ENCODE assay signal across 13 cellular contexts in genomic region chr14:72450473-72451044, GRCh38.
A peak's percentile ranks its signal among the peaks of the same experiment; 100 is the strongest.
DNase-seq lines count a peak whose midpoint lies in the region; ATAC-seq, FAIRE-seq and TF ChIP-seq lines count a peak whose summit lies in the region.
"Had no signal": no experiment of that assay in that cellular context is flagged by ENCODE, and none has a peak within 500 bp of the region (broad histone marks: within the 10 kb centered on the region; RNA-seq: fewer than 3 reads in every experiment).

No MANE protein-coding gene starts in this region.

- no peaks in the 10 kb centered on the region for H3K36me3 Mint-ChIP-seq in CD8-positive, alpha-beta memory T cell
- H3K36me3 Mint-ChIP-seq in nephron progenitor cell (ENCODE audit: low read depth) (peaks cover 4% of the 10 kb centered on the region), osteocyte (ENCODE audit: unreplicated experiment) (no peaks in the 10 kb centered on the region)

- H3K27me3 Mint-ChIP-seq in CD8-positive, alpha-beta memory T cell: peaks cover 0 to 2% of the 10 kb centered on the region in 2 donors
- H3K27me3 Mint-ChIP-seq in nephron progenitor cell (ENCODE audit: low read depth, poor library complexity) (peaks cover 12% of the 10 kb centered on the region), osteocyte (ENCODE audit: unreplicated experiment) (peaks cover 25% of the 10 kb centered on the region)
- H3K27me3 Mint-ChIP-seq: progenitor cell of endocrine pancreas had no signal

- H3K9ac ChIP-seq in HUES64 (ENCODE audit: low read depth, low read length) (no peak overlapping the region), K562 (ENCODE audit: insufficient read depth in 1 of 2, low read depth in 2 of 2, low read length in 2 of 2) (no peak overlapping the region)

- H4K20me1 ChIP-seq in K562 (replicated peaks; ENCODE audit: control insufficient read depth, insufficient read depth, low read length): no peaks in the 10 kb centered on the region

- no peak for ATAC-seq in K562
- no peak for ATAC-seq in left lobe of liver

- no peaks in the 10 kb centered on the region for H3K9me3 ChIP-seq in CD8-positive, alpha-beta memory T cell (ENCODE audit: low read length)
- H3K9me3 ChIP-seq in HUES64 (ENCODE audit: insufficient read depth, low read depth, low read length) (no peaks in the 10 kb centered on the region), K562 (replicated peaks; ENCODE audit: control insufficient read depth, insufficient read depth, low read depth, low read length) (no peaks in the 10 kb centered on the region), right atrium auricular region (no peaks in the 10 kb centered on the region)
- H3K9me3 ChIP-seq: left lung, Peyer's patch had no signal

- H3K79me2 ChIP-seq in K562 (ENCODE audit: control insufficient read depth, insufficient read depth, low read length): no peaks in the 10 kb centered on the region

- no TSS peak for BruUV-seq in K562 (replicated peaks; lab: Mats Ljungman, UMichigan)

- CTCF ChIA-PET in CD8-positive, alpha-beta memory T cell (lab: Charles Lee): no interaction called here
- CTCF ChIA-PET in K562 (lab: Yijun Ruan, JAX; ENCODE audit: low intra/inter-chr PET ratio): no interaction called here

- intact Hi-C loops in K562 (cut with micrococcal nuclease): no loop called here

- H3K4me1 Mint-ChIP-seq in CD8-positive, alpha-beta memory T cell: peaks cover 27 to 29% (median 28%) of the 10 kb centered on the region in 3 donors
- H3K4me1 Mint-ChIP-seq in nephron progenitor cell: peaks cover 60% of the 10 kb centered on the region
- no peaks in the 10 kb centered on the region for H3K4me1 Mint-ChIP-seq in osteocyte (ENCODE audit: unreplicated experiment)

- H3K4me3 Mint-ChIP-seq in CD8-positive, alpha-beta memory T cell: peak overlapping the region in 6 of 7 donors; percentile 9 to 74 (median 55)
- H3K4me3 Mint-ChIP-seq in nephron progenitor cell: no peak overlapping the region
- no peak overlapping the region for H3K4me3 Mint-ChIP-seq in osteocyte (ENCODE audit: unreplicated experiment)

- H3K9me1 ChIP-seq in K562 (ENCODE audit: control insufficient read depth, insufficient read depth, low read length): no peaks in the 10 kb centered on the region

- H2AFZ ChIP-seq in K562 (ENCODE audit: low read depth, low read length): 0 out of 2 replicates have a peak overlapping the region, but pooled peaks have one; percentile 19

- H3K36me3 ChIP-seq in CD8-positive, alpha-beta memory T cell (ENCODE audit: insufficient read depth, low read length): no peaks in the 10 kb centered on the region
- H3K36me3 ChIP-seq in HUES64 (ENCODE audit: insufficient read depth, low read length): no peaks in the 10 kb centered on the region
- H3K36me3 ChIP-seq in K562 (ENCODE audit: control insufficient read depth, insufficient read depth, low read length): no peaks in the 10 kb centered on the region
- H3K36me3 ChIP-seq in right atrium auricular region: no peaks in the 10 kb centered on the region
- H3K36me3 ChIP-seq: brain microvascular endothelial cell, left lung, Peyer's patch had no signal

- TF ChIP-seq RAD21 in K562 (CRISPR knock-in tag; conservative IDR thresholded peaks at IDR 0.05 in 1 of 2, IDR thresholded peaks at IDR 0.05 in 1 of 2): no peak

- in situ Hi-C loops in K562 (cut with MboI): no loop called here

- no peak for FAIRE-seq in K562 (lab: Jason Lieb, UNC)

- POLR2A ChIA-PET in CD8-positive, alpha-beta memory T cell (lab: Charles Lee): no interaction called here
- POLR2A ChIA-PET in K562 (lab: Yijun Ruan, JAX): no interaction called here

- TF ChIP-seq POLR2A in K562 (conservative IDR thresholded peaks at IDR 0.05): no peak

- H3K27ac Mint-ChIP-seq in CD8-positive, alpha-beta memory T cell: peak overlapping the region in 7 of 8 donors; percentile 58 to 95 (median 83)
- H3K27ac Mint-ChIP-seq in nephron progenitor cell (peak overlapping the region; percentile 81), osteocyte (ENCODE audit: unreplicated experiment) (no peak overlapping the region)

- TF ChIP-seq CTCF in K562 (IDR thresholded peaks at IDR 0.05 in 2 of 3, conservative IDR thresholded peaks at IDR 0.05 in 1 of 3; ENCODE audit: insufficient read depth in 2 of 3, low read depth in 1 of 3, low read length in 3 of 3): no peak
- TF ChIP-seq CTCF in nephron progenitor cell (IDR thresholded peaks at IDR 0.05): no peak
- no peak for TF ChIP-seq CTCF in right atrium auricular region (IDR thresholded peaks at IDR 0.05)
- no peak for TF ChIP-seq CTCF in osteocyte (IDR thresholded peaks at IDR 0.05)

- no peak overlapping the region for H3K4me3 ChIP-seq in CD8-positive, alpha-beta memory T cell (ENCODE audit: low read length)
- H3K4me3 ChIP-seq in HUES64 (ENCODE audit: low read length) (no peak overlapping the region), K562 (no peak overlapping the region), right atrium auricular region (no peak overlapping the region)
- H3K4me3 ChIP-seq: left lung, Peyer's patch had no signal

- H3K4me1 ChIP-seq in CD8-positive, alpha-beta memory T cell (ENCODE audit: insufficient read depth, low read length): peaks cover 20% of the 10 kb centered on the region
- peaks cover 19% of the 10 kb centered on the region; the same call in 1 of the 2 replicates for H3K4me1 ChIP-seq in HUES64 (ENCODE audit: insufficient read depth, low read length)
- peaks cover 0 to 12% of the 10 kb centered on the region in 2 experiments; a peak in 3 of 5 replicates for H3K4me1 ChIP-seq in K562 (replicated peaks in 1 of 2; ENCODE audit: control insufficient read depth in 2 of 2, insufficient read depth in 2 of 2, low read length in 2 of 2)
- H3K4me1 ChIP-seq in right atrium auricular region: peaks cover 0 to 9% of the 10 kb centered on the region in 2 donors

- 91% methylated on average over 7 of the region's 7 CpGs for WGBS in HUES64
- WGBS in K562 (ENCODE audit: insufficient coverage, low coverage, missing lambda C conversion rate): 15% methylated on average over 7 of the region's 7 CpGs

- no peak for DNase-seq in CD8-positive, alpha-beta memory T cell
- no peak for DNase-seq in K562 (ENCODE audit: extremely low read depth in 1 of 4, low spot score in 3 of 4)
- no peak for DNase-seq in nephron progenitor cell
- no peak for DNase-seq in activated CD4-positive, CD25-positive, alpha-beta regulatory T cell treated with anti-CD3 and anti-CD28 coated beads, Interleukin-2, amount 50 U/mL, for 72 hours
- DNase-seq in left lobe of liver (ENCODE audit: low spot score): no peak
- no peak for DNase-seq in right atrium auricular region (ENCODE audit: low spot score)
- DNase-seq in osteocyte (ENCODE audit: extremely low spot score, unreplicated experiment): no peak
- DNase-seq: brain microvascular endothelial cell, left lung, NCI-H446 treated with DMSO at 0.1 percent for 48 hours had no signal

- H3K4me2 ChIP-seq in K562 (ENCODE audit: insufficient read depth, low read length): peak overlapping the region; percentile 16; the same call in 1 of the 2 replicates

- H3K9me3 Mint-ChIP-seq in CD8-positive, alpha-beta memory T cell: no peaks in the 10 kb centered on the region
- peaks cover 6% of the 10 kb centered on the region for H3K9me3 Mint-ChIP-seq in nephron progenitor cell
- no peaks in the 10 kb centered on the region for H3K9me3 Mint-ChIP-seq in osteocyte (ENCODE audit: unreplicated experiment)

- TF ChIP-seq EP300 in K562 (IDR thresholded peaks at IDR 0.05; ENCODE audit: low read length): no peak

- no peaks in the 10 kb centered on the region for H3K27me3 ChIP-seq in CD8-positive, alpha-beta memory T cell (ENCODE audit: insufficient read depth, low read length, poor library complexity, severe bottlenecking)
- H3K27me3 ChIP-seq in HUES64 (ENCODE audit: insufficient read depth, low read length) (no peaks in the 10 kb centered on the region), K562 (ENCODE audit: control insufficient read depth in 2 of 2, insufficient read depth in 2 of 2, low read length in 2 of 2) (no peaks in the 10 kb centered on the region), right atrium auricular region (no peaks in the 10 kb centered on the region)
- H3K27me3 ChIP-seq: brain microvascular endothelial cell, Peyer's patch had no signal

- H3K27ac ChIP-seq in CD8-positive, alpha-beta memory T cell (ENCODE audit: low read depth, low read length): no peak overlapping the region
- peak overlapping the region; percentile 66 for H3K27ac ChIP-seq in HUES64 (ENCODE audit: low read depth, low read length)
- H3K27ac ChIP-seq in K562 (ENCODE audit: extremely low read depth, low read depth, low read length): no peak overlapping the region
- H3K27ac ChIP-seq in right atrium auricular region: no peak overlapping the region
- H3K27ac ChIP-seq: brain microvascular endothelial cell, left lung had no signal

TF ChIP-seq in K562, 482 proteins besides CTCF, POLR2A, EP300 and RAD21:
- TF ChIP-seq PHB2 (IDR thresholded peaks at IDR 0.05; ENCODE audit: low read depth) (no peak), NR2C2 (CRISPR knock-in tag; IDR thresholded peaks at IDR 0.05) (no peak), NR2C2 (tag; IDR thresholded peaks at IDR 0.05) (peak; percentile 30; the same call in 1 of the 2 replicates), ETV1 (tag; conservative IDR thresholded peaks at IDR 0.05; ENCODE audit: low read depth) (no peak)
- TF ChIP-seq, protein P1, sequence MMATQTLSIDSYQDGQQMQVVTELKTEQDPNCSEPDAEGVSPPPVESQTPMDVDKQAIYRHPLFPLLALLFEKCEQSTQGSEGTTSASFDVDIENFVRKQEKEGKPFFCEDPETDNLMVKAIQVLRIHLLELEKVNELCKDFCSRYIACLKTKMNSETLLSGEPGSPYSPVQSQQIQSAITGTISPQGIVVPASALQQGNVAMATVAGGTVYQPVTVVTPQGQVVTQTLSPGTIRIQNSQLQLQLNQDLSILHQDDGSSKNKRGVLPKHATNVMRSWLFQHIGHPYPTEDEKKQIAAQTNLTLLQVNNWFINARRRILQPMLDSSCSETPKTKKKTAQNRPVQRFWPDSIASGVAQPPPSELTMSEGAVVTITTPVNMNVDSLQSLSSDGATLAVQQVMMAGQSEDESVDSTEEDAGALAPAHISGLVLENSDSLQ (IDR thresholded peaks at IDR 0.05): 0 out of 2 replicates have a peak, but pooled peaks have one; percentile 19
TF ChIP-seq in K562: peak in this region for 2.

Comparison
In these comparisons a context has a peak if more than half of its experiments do, and no peak if none do; other contexts are left out.
1. H3K4me3 Mint-ChIP-seq: peak in CD8-positive, alpha-beta memory T cell (6 of 7); none in nephron progenitor cell (single experiment) and osteocyte (single experiment).